Comparison of ENCODE assay signal across 1 cellular context in genomic region chr12:40942326-40942725, GRCh38.
TF ChIP-seq lines count a peak whose summit lies in the region.

No MANE protein-coding gene starts in this region.

TF ChIP-seq in SK-N-SH treated with all-trans-retinoic acid at 6 μM for 48 hours, 23 proteins besides CTCF, POLR2A, EP300 and RAD21 (continued from another document):
- no peak for TF ChIP-seq ARNTL (CRISPR knock-in tag; IDR thresholded peaks at IDR 0.05; ENCODE audit: borderline replicate concordance, low read depth)
- no peak for TF ChIP-seq PPARA (CRISPR knock-in tag; IDR thresholded peaks at IDR 0.05; ENCODE audit: borderline replicate concordance)
- no peak for TF ChIP-seq ZNF565 (CRISPR knock-in tag; conservative IDR thresholded peaks at IDR 0.05; ENCODE audit: low read depth)
- no peak for TF ChIP-seq CSDC2 (CRISPR knock-in tag; IDR thresholded peaks at IDR 0.05)
